ENCODE assay signal across 1 cellular context in the genomic region with DNA sequence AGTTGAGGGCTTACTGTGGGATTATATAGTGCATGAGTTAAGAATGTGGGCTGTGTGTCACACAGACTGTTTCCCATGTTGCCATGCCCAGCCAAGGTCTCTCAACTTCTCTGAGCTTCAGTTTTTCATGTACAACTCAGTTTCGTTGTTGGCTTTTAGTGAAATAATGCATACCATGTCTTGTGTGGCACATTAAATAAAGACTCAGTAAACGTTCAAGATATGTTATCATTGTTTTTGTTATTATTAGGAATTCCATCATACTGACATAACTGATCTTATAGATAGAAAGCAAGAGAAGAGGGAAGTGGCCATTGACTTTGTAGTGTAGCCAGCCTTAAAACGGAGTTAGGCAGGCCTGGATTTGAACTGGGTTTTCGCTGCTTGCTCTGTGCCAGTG.
TF ChIP-seq lines count a peak whose summit lies in the region.

No MANE protein-coding gene starts in this region.

TF ChIP-seq in GM12878, 131 proteins besides CTCF, POLR2A, EP300 and RAD21:
- TF ChIP-seq LARP7 (IDR thresholded peaks at IDR 0.05) (no peak), SIX5 (IDR thresholded peaks at IDR 0.05; ENCODE audit: low read depth, low read length, severe bottlenecking) (no peak), SMARCA5 (IDR thresholded peaks at IDR 0.05) (no peak), IRF4 (IDR thresholded peaks at IDR 0.05; ENCODE audit: low read depth, low read length) (no peak), HDAC2 (IDR thresholded peaks at IDR 0.05) (no peak), BCL11A (IDR thresholded peaks at IDR 0.05; ENCODE audit: low read depth, low read length) (no peak), KDM1A (IDR thresholded peaks at IDR 0.05; ENCODE audit: borderline replicate concordance) (no peak), TBL1XR1 (IDR thresholded peaks at IDR 0.05; ENCODE audit: low read depth, low read length) (no peak), CBX5 (IDR thresholded peaks at IDR 0.05; ENCODE audit: low read depth) (no peak), CHD4 (IDR thresholded peaks at IDR 0.05) (no peak), CHD2 (IDR thresholded peaks at IDR 0.05; ENCODE audit: borderline replicate concordance, low read depth, low read length) (no peak), CHD1 (IDR thresholded peaks at IDR 0.05; ENCODE audit: low read depth, low read length) (no peak)
- TF ChIP-seq, protein P1, sequence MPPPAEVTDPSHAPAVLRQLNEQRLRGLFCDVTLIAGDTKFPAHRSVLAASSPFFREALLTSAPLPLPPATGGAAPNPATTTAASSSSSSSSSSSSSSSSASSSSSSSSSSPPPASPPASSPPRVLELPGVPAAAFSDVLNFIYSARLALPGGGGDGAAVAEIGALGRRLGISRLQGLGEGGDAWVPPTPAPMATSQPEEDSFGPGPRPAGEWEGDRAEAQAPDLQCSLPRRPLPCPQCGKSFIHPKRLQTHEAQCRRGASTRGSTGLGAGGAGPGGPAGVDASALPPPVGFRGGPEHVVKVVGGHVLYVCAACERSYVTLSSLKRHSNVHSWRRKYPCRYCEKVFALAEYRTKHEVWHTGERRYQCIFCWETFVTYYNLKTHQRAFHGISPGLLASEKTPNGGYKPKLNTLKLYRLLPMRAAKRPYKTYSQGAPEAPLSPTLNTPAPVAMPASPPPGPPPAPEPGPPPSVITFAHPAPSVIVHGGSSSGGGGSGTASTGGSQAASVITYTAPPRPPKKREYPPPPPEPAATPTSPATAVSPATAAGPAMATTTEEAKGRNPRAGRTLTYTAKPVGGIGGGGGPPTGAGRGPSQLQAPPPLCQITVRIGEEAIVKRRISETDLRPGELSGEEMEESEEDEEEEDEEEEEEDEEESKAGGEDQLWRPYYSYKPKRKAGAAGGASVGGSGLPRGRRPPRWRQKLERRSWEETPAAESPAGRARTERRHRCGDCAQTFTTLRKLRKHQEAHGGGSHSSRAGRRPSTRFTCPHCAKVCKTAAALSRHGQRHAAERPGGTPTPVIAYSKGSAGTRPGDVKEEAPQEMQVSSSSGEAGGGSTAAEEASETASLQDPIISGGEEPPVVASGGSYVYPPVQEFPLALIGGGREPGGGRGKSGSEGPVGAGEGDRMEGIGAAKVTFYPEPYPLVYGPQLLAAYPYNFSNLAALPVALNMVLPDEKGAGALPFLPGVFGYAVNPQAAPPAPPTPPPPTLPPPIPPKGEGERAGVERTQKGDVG (CRISPR knock-in tag; IDR thresholded peaks at IDR 0.05) = no peak
